In the genomic region with DNA sequence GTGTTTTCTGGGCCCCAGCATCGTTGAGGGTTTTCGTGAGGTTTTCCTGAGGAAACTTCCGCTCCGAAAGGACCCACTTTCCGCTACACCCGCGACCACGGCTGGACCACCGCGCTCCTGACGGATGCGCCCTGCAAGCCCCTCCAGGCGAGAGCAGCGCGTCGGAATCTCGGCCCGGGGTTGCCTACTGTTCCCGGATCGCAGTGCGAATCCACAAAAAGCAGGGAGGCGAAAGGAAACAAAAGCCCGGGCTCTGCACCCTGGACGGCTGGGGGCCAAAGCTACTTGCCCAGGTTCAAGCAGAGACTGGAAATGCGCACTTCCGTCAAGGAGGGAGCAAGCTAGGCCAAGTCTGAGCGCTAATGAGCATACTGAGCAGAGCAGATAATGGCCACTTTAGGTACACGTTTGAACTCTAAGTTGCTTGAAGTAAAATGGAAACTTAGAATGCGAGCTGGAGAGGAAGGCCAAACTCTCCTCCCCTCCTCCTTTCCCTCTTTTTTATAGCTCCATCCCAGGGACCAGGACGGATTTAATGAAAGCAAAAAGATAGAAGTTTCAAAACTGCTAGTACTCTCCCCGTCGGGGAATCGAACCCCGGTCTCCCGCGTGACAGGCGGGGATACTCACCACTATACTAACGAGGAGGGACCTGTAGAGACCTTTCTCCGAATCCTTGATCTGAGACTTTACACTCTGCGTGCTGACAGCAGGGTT, we compare ENCODE assay signal across 1 cellular context.
A peak's percentile ranks its signal among the peaks of the same experiment; 100 is the strongest.
TF ChIP-seq lines count a peak whose summit lies in the region.

No MANE protein-coding gene starts in this region.

TF ChIP-seq in HepG2, 621 proteins besides CTCF, POLR2A, EP300 and RAD21 (continued from another document and continues in another):
- TF ChIP-seq, protein P1, sequence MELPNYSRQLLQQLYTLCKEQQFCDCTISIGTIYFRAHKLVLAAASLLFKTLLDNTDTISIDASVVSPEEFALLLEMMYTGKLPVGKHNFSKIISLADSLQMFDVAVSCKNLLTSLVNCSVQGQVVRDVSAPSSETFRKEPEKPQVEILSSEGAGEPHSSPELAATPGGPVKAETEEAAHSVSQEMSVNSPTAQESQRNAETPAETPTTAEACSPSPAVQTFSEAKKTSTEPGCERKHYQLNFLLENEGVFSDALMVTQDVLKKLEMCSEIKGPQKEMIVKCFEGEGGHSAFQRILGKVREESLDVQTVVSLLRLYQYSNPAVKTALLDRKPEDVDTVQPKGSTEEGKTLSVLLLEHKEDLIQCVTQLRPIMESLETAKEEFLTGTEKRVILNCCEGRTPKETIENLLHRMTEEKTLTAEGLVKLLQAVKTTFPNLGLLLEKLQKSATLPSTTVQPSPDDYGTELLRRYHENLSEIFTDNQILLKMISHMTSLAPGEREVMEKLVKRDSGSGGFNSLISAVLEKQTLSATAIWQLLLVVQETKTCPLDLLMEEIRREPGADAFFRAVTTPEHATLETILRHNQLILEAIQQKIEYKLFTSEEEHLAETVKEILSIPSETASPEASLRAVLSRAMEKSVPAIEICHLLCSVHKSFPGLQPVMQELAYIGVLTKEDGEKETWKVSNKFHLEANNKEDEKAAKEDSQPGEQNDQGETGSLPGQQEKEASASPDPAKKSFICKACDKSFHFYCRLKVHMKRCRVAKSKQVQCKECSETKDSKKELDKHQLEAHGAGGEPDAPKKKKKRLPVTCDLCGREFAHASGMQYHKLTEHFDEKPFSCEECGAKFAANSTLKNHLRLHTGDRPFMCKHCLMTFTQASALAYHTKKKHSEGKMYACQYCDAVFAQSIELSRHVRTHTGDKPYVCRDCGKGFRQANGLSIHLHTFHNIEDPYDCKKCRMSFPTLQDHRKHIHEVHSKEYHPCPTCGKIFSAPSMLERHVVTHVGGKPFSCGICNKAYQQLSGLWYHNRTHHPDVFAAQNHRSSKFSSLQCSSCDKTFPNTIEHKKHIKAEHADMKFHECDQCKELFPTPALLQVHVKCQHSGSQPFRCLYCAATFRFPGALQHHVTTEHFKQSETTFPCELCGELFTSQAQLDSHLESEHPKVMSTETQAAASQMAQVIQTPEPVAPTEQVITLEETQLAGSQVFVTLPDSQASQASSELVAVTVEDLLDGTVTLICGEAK (IDR thresholded peaks at IDR 0.05): no peak
- TF ChIP-seq, protein P1 (CRISPR knock-in tag; IDR thresholded peaks at IDR 0.05): no peak; the same call in 1 of the 2 replicates
- TF ChIP-seq, protein P2, sequence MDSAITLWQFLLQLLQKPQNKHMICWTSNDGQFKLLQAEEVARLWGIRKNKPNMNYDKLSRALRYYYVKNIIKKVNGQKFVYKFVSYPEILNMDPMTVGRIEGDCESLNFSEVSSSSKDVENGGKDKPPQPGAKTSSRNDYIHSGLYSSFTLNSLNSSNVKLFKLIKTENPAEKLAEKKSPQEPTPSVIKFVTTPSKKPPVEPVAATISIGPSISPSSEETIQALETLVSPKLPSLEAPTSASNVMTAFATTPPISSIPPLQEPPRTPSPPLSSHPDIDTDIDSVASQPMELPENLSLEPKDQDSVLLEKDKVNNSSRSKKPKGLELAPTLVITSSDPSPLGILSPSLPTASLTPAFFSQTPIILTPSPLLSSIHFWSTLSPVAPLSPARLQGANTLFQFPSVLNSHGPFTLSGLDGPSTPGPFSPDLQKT (CRISPR knock-in tag; IDR thresholded peaks at IDR 0.05; ENCODE audit: borderline replicate concordance): no peak
- TF ChIP-seq FOXA3 (CRISPR knock-in tag; IDR thresholded peaks at IDR 0.05) (no peak), FOXP1 (IDR thresholded peaks at IDR 0.05) (no peak), FOXP1 (CRISPR knock-in tag; IDR thresholded peaks at IDR 0.05) (0 out of 2 replicates have a peak, but pooled peaks have one; percentile 27), RBFOX2 (IDR thresholded peaks at IDR 0.05; ENCODE audit: low read depth, low read length) (no peak), ZFYVE20 (CRISPR knock-in tag; IDR thresholded peaks at IDR 0.05; ENCODE audit: borderline replicate concordance, low read depth) (no peak), SKI (IDR thresholded peaks at IDR 0.05; ENCODE audit: partially characterized antibody) (no peak), SRSF9 (IDR thresholded peaks at IDR 0.05; ENCODE audit: borderline replicate concordance, insufficient read depth, low read depth, low read length, poor library complexity, severe bottlenecking) (no peak), FOSL2 (CRISPR knock-in tag; IDR thresholded peaks at IDR 0.05) (peak; percentile 26), HDAC1 (CRISPR knock-in tag; IDR thresholded peaks at IDR 0.05) (peak; percentile 8; the same call in 1 of the 2 replicates), ZNF350 (CRISPR knock-in tag; IDR thresholded peaks at IDR 0.05; ENCODE audit: borderline replicate concordance, low read depth) (no peak), ZNF3 (CRISPR knock-in tag; IDR thresholded peaks at IDR 0.05) (no peak), FOXK1 (CRISPR knock-in tag; IDR thresholded peaks at IDR 0.05; ENCODE audit: borderline replicate concordance, low read depth) (peak; percentile 82; the same call in 1 of the 2 replicates), KLF9 (CRISPR knock-in tag; IDR thresholded peaks at IDR 0.05; ENCODE audit: low read depth) (no peak), HNRNPLL (IDR thresholded peaks at IDR 0.05; ENCODE audit: low read depth, low read length, poor library complexity, severe bottlenecking) (peak; percentile 75), ZNF883 (CRISPR knock-in tag; IDR thresholded peaks at IDR 0.05; ENCODE audit: not compliant biosample characterization) (peak; percentile 5), ZNF850 (CRISPR knock-in tag; conservative IDR thresholded peaks at IDR 0.05) (0 out of 2 replicates have a peak, but pooled peaks have one; percentile 2), CBX5 (CRISPR knock-in tag; IDR thresholded peaks at IDR 0.05; ENCODE audit: borderline replicate concordance) (no peak), MXD4 (CRISPR knock-in tag; IDR thresholded peaks at IDR 0.05) (0 out of 2 replicates have a peak, but pooled peaks have one; percentile 13), PHF21A (CRISPR knock-in tag; IDR thresholded peaks at IDR 0.05) (no peak; the same call in 1 of the 2 replicates), AGO1 (IDR thresholded peaks at IDR 0.05; ENCODE audit: low read depth, low read length, poor library complexity, severe bottlenecking) (peak; percentile 67), ZNF839 (CRISPR knock-in tag; IDR thresholded peaks at IDR 0.05; ENCODE audit: borderline replicate concordance) (no peak), ZNF547 (CRISPR knock-in tag; IDR thresholded peaks at IDR 0.05) (no peak), ZNF746 (CRISPR knock-in tag; IDR thresholded peaks at IDR 0.05) (no peak), MYC (CRISPR knock-in tag; IDR thresholded peaks at IDR 0.05; ENCODE audit: borderline replicate concordance) (no peak; the same call in 1 of the 2 replicates), ZNF572 (CRISPR knock-in tag; IDR thresholded peaks at IDR 0.05) (no peak), ZNF263 (CRISPR knock-in tag; IDR thresholded peaks at IDR 0.05) (no peak), ZSCAN22 (CRISPR knock-in tag; IDR thresholded peaks at IDR 0.05) (no peak), ZNF644 (CRISPR knock-in tag; IDR thresholded peaks at IDR 0.05; ENCODE audit: low read depth) (no peak), ATRX (CRISPR knock-in tag; IDR thresholded peaks at IDR 0.05; ENCODE audit: borderline replicate concordance) (no peak; the same call in 1 of the 2 replicates), ZSCAN25 (CRISPR knock-in tag; IDR thresholded peaks at IDR 0.05) (peak; percentile 16; the same call in 1 of the 2 replicates), SIN3B (IDR thresholded peaks at IDR 0.05; ENCODE audit: low read length) (no peak; the same call in 1 of the 2 replicates), TFDP1 (CRISPR knock-in tag; IDR thresholded peaks at IDR 0.05; ENCODE audit: borderline replicate concordance) (peak; percentile 14; the same call in 1 of the 2 replicates), POLR2G (IDR thresholded peaks at IDR 0.05; ENCODE audit: low read depth, low read length) (no peak), NFYB (CRISPR knock-in tag; IDR thresholded peaks at IDR 0.05) (no peak), MZF1 (CRISPR knock-in tag; IDR thresholded peaks at IDR 0.05; ENCODE audit: borderline replicate concordance) (no peak)
- TF ChIP-seq, protein P3, sequence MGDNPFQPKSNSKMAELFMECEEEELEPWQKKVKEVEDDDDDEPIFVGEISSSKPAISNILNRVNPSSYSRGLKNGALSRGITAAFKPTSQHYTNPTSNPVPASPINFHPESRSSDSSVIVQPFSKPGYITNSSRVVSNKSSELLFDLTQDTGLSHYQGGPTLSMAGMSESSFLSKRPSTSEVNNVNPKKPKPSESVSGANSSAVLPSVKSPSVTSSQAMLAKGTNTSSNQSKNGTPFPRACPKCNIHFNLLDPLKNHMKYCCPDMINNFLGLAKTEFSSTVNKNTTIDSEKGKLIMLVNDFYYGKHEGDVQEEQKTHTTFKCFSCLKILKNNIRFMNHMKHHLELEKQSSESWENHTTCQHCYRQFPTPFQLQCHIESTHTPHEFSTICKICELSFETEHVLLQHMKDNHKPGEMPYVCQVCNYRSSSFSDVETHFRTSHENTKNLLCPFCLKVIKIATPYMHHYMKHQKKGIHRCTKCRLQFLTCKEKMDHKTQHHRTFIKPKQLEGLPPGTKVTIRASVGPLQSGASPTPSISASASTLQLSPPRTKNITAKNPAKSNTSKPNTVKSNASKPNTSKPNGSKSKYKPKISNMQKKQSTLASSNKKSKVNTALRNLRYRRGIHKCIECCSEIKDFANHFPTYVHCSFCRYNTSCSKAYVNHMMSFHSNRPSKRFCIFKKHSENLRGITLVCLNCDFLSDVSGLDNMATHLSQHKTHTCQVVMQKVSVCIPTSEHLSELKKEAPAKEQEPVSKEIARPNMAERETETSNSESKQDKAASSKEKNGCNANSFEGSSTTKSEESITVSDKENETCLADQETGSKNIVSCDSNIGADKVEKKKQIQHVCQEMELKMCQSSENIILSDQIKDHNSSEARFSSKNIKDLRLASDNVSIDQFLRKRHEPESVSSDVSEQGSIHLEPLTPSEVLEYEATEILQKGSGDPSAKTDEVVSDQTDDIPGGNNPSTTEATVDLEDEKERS (CRISPR knock-in tag; IDR thresholded peaks at IDR 0.05): no peak
- TF ChIP-seq, protein P4, sequence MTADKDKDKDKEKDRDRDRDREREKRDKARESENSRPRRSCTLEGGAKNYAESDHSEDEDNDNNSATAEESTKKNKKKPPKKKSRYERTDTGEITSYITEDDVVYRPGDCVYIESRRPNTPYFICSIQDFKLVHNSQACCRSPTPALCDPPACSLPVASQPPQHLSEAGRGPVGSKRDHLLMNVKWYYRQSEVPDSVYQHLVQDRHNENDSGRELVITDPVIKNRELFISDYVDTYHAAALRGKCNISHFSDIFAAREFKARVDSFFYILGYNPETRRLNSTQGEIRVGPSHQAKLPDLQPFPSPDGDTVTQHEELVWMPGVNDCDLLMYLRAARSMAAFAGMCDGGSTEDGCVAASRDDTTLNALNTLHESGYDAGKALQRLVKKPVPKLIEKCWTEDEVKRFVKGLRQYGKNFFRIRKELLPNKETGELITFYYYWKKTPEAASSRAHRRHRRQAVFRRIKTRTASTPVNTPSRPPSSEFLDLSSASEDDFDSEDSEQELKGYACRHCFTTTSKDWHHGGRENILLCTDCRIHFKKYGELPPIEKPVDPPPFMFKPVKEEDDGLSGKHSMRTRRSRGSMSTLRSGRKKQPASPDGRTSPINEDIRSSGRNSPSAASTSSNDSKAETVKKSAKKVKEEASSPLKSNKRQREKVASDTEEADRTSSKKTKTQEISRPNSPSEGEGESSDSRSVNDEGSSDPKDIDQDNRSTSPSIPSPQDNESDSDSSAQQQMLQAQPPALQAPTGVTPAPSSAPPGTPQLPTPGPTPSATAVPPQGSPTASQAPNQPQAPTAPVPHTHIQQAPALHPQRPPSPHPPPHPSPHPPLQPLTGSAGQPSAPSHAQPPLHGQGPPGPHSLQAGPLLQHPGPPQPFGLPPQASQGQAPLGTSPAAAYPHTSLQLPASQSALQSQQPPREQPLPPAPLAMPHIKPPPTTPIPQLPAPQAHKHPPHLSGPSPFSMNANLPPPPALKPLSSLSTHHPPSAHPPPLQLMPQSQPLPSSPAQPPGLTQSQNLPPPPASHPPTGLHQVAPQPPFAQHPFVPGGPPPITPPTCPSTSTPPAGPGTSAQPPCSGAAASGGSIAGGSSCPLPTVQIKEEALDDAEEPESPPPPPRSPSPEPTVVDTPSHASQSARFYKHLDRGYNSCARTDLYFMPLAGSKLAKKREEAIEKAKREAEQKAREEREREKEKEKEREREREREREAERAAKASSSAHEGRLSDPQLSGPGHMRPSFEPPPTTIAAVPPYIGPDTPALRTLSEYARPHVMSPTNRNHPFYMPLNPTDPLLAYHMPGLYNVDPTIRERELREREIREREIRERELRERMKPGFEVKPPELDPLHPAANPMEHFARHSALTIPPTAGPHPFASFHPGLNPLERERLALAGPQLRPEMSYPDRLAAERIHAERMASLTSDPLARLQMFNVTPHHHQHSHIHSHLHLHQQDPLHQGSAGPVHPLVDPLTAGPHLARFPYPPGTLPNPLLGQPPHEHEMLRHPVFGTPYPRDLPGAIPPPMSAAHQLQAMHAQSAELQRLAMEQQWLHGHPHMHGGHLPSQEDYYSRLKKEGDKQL (CRISPR knock-in tag; IDR thresholded peaks at IDR 0.05; ENCODE audit: low read depth): no peak
